Comparison of ENCODE assay signal across 28 cellular contexts in the genomic region with DNA sequence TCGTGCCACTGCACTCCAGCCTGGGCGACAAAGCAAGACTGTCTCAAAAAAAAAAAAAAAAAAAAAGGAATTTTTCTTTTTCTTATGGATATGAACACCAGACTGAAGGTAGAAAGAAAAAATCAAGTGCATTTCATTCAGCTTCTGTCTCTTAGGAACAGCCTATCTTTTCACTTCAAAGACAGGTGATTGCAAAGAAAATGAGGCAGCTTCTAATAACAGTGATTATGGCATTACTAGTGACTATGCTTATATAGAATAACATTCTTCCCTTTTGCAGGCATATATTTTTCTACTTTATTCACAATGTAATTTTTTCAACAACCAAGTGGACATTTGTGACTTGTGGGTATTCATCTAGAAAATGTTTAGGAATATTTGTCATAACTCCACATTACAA.
"Had no signal": no experiment of that assay in that cellular context is flagged by ENCODE, and none has a peak within 500 bp of the region (broad histone marks: within the 10 kb centered on the region; RNA-seq: fewer than 3 reads in every experiment).

No MANE protein-coding gene starts in this region.

- H3K27ac ChIP-seq: KMS-11, PC-9, RWPE1, SJCRH30, SK-N-MC had no signal

- DNase-seq: Karpas-422, MM.1S, MV-4-11, NCI-H1092, NCI-H1105, NCI-H1417 treated with DMSO at 0.1 percent for 48 hours, NCI-H1436 treated with DMSO at 0.1 percent for 48 hours, NCI-H1694 treated with DMSO at 0.1 percent for 48 hours, NCI-H187 treated with DMSO at 0.1 percent for 48 hours, NCI-H2029, NCI-H2081, NCI-H2171 treated with DMSO at 0.1 percent for 48 hours, NCI-H226, NCI-H446 treated with DMSO at 0.1 percent for 48 hours, NCI-H510A, NCI-H524, NCI-H526, NCI-H69, NCI-H748 treated with DMSO at 0.1 percent for 48 hours, NCI-H82, PC-9, SHP77, SIG-M5, SJCRH30, T-cell had no signal

- H2AFZ ChIP-seq: PC-9 had no signal

- H3K27me3 ChIP-seq: SJCRH30 had no signal

- H3K36me3 ChIP-seq: SJCRH30 had no signal

- H3K4me3 Mint-ChIP-seq: T-cell had no signal

- H3K4me2 ChIP-seq: KMS-11, PC-9 had no signal

- H3K4me1 Mint-ChIP-seq: T-cell had no signal

- H3K9me3 ChIP-seq: SJCRH30 had no signal

- H3K27me3 Mint-ChIP-seq: T-cell had no signal

- H3K27ac Mint-ChIP-seq: T-cell had no signal

- H3K36me3 Mint-ChIP-seq: T-cell had no signal

- H3K9ac ChIP-seq: KMS-11 had no signal

- H3K4me3 ChIP-seq: PC-9, SJCRH30, SK-N-MC had no signal
